In the genomic region with DNA sequence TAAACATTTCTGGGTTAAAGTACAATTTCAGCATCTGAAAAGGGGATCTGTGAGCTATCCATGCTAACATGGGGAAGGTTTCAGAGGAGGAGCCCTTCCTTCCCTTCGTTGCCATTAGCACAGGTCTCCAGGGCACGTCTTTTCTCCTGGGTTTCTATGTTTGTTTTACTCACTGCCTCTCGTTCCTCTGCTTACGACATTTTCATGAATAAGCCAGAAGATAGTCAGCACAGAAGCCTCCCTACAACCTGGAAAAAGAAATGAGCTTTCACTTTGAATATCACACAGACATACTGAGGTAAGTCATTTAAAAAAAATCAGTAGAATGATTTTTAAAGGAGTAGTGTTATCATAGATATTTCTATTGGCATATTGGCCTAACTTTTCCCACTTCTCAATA, we compare ENCODE assay signal across 13 cellular contexts.
DNase-seq lines count a peak whose midpoint lies in the region; ATAC-seq, FAIRE-seq and TF ChIP-seq lines count a peak whose summit lies in the region.
"Had no signal": no experiment of that assay in that cellular context is flagged by ENCODE, and none has a peak within 500 bp of the region (broad histone marks: within the 10 kb centered on the region; RNA-seq: fewer than 3 reads in every experiment).

No MANE protein-coding gene starts in this region.

- H3K36me3 Mint-ChIP-seq in endothelial cell (ENCODE audit: low read depth, unreplicated experiment), result no peaks in the 10 kb centered on the region
- H3K36me3 Mint-ChIP-seq: activated naive CD8-positive, alpha-beta T cell treated with anti-CD3 and anti-CD28 coated beads for 36 hours; CD14-positive monocyte had no signal

- H3K27me3 Mint-ChIP-seq in endothelial cell (ENCODE audit: unreplicated experiment), result no peaks in the 10 kb centered on the region
- H3K27me3 Mint-ChIP-seq: activated naive CD8-positive, alpha-beta T cell treated with anti-CD3 and anti-CD28 coated beads for 36 hours had no signal

- no peaks in the 10 kb centered on the region for H3K27me3 ChIP-seq in RWPE2 (ENCODE audit: insufficient read depth, poor library complexity, severe bottlenecking)

- ATAC-seq in RWPE2 (ENCODE audit: low read depth), result peak; percentile 83
- no peak for ATAC-seq in GM21381 (IDR thresholded peaks at IDR 0.05; ENCODE audit: unreplicated experiment)

- intact Hi-C loops in kidney (cut with DNase I), result no loop called here
- intact Hi-C loops in cardiac septum (cut with DNase I), result no loop called here

- no peak for TF ChIP-seq CTCF in RWPE2 (IDR thresholded peaks at IDR 0.05; ENCODE audit: poor library complexity, severe bottlenecking)
- TF ChIP-seq CTCF in kidney (IDR thresholded peaks at IDR 0.05; ENCODE audit: borderline replicate concordance, extremely low read depth, insufficient read depth), result no peak
- no peak for TF ChIP-seq CTCF in endothelial cell (IDR thresholded peaks at IDR 0.05; ENCODE audit: unreplicated experiment)

- H3K9me3 ChIP-seq in RWPE2 (ENCODE audit: severe bottlenecking) (no peaks in the 10 kb centered on the region), kidney (ENCODE audit: control insufficient read depth in 1 of 2, low read length in 2 of 2) (peaks cover 0 to 5% of the 10 kb centered on the region in 2 donors)

- H3K9me3 Mint-ChIP-seq in endothelial cell (ENCODE audit: unreplicated experiment), result no peaks in the 10 kb centered on the region
- H3K9me3 Mint-ChIP-seq: activated naive CD8-positive, alpha-beta T cell treated with anti-CD3 and anti-CD28 coated beads for 36 hours; CD14-positive monocyte had no signal

- H3K4me3 Mint-ChIP-seq in endothelial cell (ENCODE audit: unreplicated experiment), result no peak overlapping the region
- H3K4me3 Mint-ChIP-seq: activated naive CD8-positive, alpha-beta T cell treated with anti-CD3 and anti-CD28 coated beads for 36 hours; CD14-positive monocyte; nephron progenitor cell had no signal

- H3K4me1 ChIP-seq in RWPE2 (ENCODE audit: insufficient read depth, poor library complexity, severe bottlenecking), result peaks cover 9% of the 10 kb centered on the region
- H3K4me1 ChIP-seq in kidney (ENCODE audit: control insufficient read depth in 1 of 2, insufficient read depth in 1 of 2, low read depth in 1 of 2, low read length in 2 of 2), result no peaks in the 10 kb centered on the region

- H3K9ac ChIP-seq in kidney (ENCODE audit: low read length in 2 of 2), result no peak overlapping the region

- no peak overlapping the region for H3K27ac ChIP-seq in RWPE2 (ENCODE audit: poor library complexity, severe bottlenecking)
- no peak overlapping the region for H3K27ac ChIP-seq in kidney (ENCODE audit: low read depth in 2 of 2, low read length in 2 of 2)

- FAIRE-seq in kidney (lab: Jason Lieb, UNC), result no peak

- H3K27ac Mint-ChIP-seq in endothelial cell (ENCODE audit: unreplicated experiment), result no peak overlapping the region
- H3K27ac Mint-ChIP-seq: activated naive CD8-positive, alpha-beta T cell treated with anti-CD3 and anti-CD28 coated beads for 36 hours; CD14-positive monocyte; nephron progenitor cell had no signal

- no peaks in the 10 kb centered on the region for H3K4me1 Mint-ChIP-seq in endothelial cell (ENCODE audit: unreplicated experiment)
- H3K4me1 Mint-ChIP-seq: activated naive CD8-positive, alpha-beta T cell treated with anti-CD3 and anti-CD28 coated beads for 36 hours; CD14-positive monocyte had no signal

- H3K36me3 ChIP-seq in RWPE2 (ENCODE audit: low read depth) (no peaks in the 10 kb centered on the region), kidney (ENCODE audit: control insufficient read depth in 1 of 2, insufficient read depth in 2 of 2, low read length in 2 of 2) (no peaks in the 10 kb centered on the region)

- DNase-seq in ELR (ENCODE audit: low read depth) (peak; percentile 36), HT1080 (ENCODE audit: low read depth) (peak; percentile 61), RWPE2 (ENCODE audit: low spot score) (no peak), kidney (no peak), endothelial cell (ENCODE audit: low spot score) (no peak), KG1 (lab: John Stamatoyannopoulos, UW) (no peak), cardiac septum (ENCODE audit: low spot score) (no peak)
- DNase-seq: activated CD4-positive, alpha-beta T cell treated with anti-CD3 and anti-CD28 coated beads, Interleukin-2, amount 50 U/mL, for 48 hours; activated naive CD8-positive, alpha-beta T cell treated with anti-CD3 and anti-CD28 coated beads for 36 hours; NCI-H1694 treated with DMSO at 0.1 percent for 48 hours; nephron progenitor cell had no signal

- no peak overlapping the region for H3K4me3 ChIP-seq in RWPE2 (ENCODE audit: severe bottlenecking)
- peak overlapping the region; percentile 3 to 12 for H3K4me3 ChIP-seq in kidney (ENCODE audit: low read length in 2 of 2)

Comparison
In these comparisons a context has a peak if more than half of its experiments do, and no peak if none do; other contexts are left out.
1. DNase-seq: peak in ELR (single experiment) and HT1080 (single experiment); none in RWPE2 (single experiment), kidney (single experiment), endothelial cell (single experiment), KG1 (single experiment) and cardiac septum (single experiment).